ENCODE assay signal across 8 cellular contexts in genomic region chr4:185307136-185307950, GRCh38.
DNase-seq lines count a peak whose midpoint lies in the region; ATAC-seq, FAIRE-seq and TF ChIP-seq lines count a peak whose summit lies in the region.

No MANE protein-coding gene starts in this region.

- no peak overlapping the region for H3K4me2 ChIP-seq in SK-N-SH

- POLR2A ChIA-PET in SK-N-SH (lab: Yijun Ruan, JAX) = no interaction called here
- POLR2A ChIA-PET in activated CD8-positive, alpha-beta T cell treated with anti-CD3 and anti-CD28 coated beads, Interleukin-2, amount 10 ng/mL, durations not matched to agents 7 days and 5 days (lab: Charles Lee) = no interaction called here

- no peaks in the 10 kb centered on the region for H3K36me3 Mint-ChIP-seq in type B pancreatic cell
- H3K36me3 Mint-ChIP-seq in activated CD8-positive, alpha-beta T cell treated with anti-CD3 and anti-CD28 coated beads, Interleukin-2, amount 10 ng/mL, durations not matched to agents 7 days and 5 days (ENCODE audit: low read depth) = peaks cover 2% of the 10 kb centered on the region

- peaks cover 15% of the 10 kb centered on the region for H3K4me1 Mint-ChIP-seq in type B pancreatic cell (ENCODE audit: unreplicated experiment)
- no peaks in the 10 kb centered on the region for H3K4me1 Mint-ChIP-seq in activated CD8-positive, alpha-beta T cell treated with anti-CD3 and anti-CD28 coated beads, Interleukin-2, amount 10 ng/mL, durations not matched to agents 7 days and 5 days (ENCODE audit: low read depth)

- H3F3A ChIP-seq in SK-N-SH (replicated peaks; ENCODE audit: insufficient read depth) = peaks cover 28% of the 10 kb centered on the region

- no peaks in the 10 kb centered on the region for H3K27me3 ChIP-seq in SK-N-SH (ENCODE audit: insufficient read depth)

- peak overlapping the region; percentile 15 for H3K27ac Mint-ChIP-seq in type B pancreatic cell
- no peak overlapping the region for H3K27ac Mint-ChIP-seq in activated CD8-positive, alpha-beta T cell treated with anti-CD3 and anti-CD28 coated beads, Interleukin-2, amount 10 ng/mL, durations not matched to agents 7 days and 5 days

- peaks cover 22 to 38% of the 10 kb centered on the region in 2 experiments for H3K36me3 ChIP-seq in SK-N-SH (replicated peaks in 1 of 2; ENCODE audit: control insufficient read depth in 1 of 2, insufficient read depth in 2 of 2, low read length in 1 of 2)

- peaks cover 0 to 21% of the 10 kb centered on the region in 2 experiments; a peak in 2 of 4 replicates for H3K4me1 ChIP-seq in SK-N-SH (ENCODE audit: control insufficient read depth in 1 of 2, insufficient read depth in 2 of 2, low read depth in 1 of 2, low read length in 1 of 2)

- H3K9me3 ChIP-seq in SK-N-SH = no peaks in the 10 kb centered on the region

- CTCF ChIA-PET in SK-N-SH (lab: Yijun Ruan, JAX) = interaction anchor here (0.5 to 1.9 kb wide), 5 partner anchors 92 to 665 kb away, joined by 3 to 5 read pairs (median 3); no protein-coding TSS in a partner anchor
- CTCF ChIA-PET in activated CD8-positive, alpha-beta T cell treated with anti-CD3 and anti-CD28 coated beads, Interleukin-2, amount 10 ng/mL, durations not matched to agents 7 days and 5 days (lab: Charles Lee) = interaction anchor here (1.1 to 1.7 kb wide), 6 partner anchors 9 to 291 kb away, joined by 3 to 4 read pairs (median 4); no protein-coding TSS in a partner anchor

- H3K9me2 ChIP-seq in SK-N-SH = no peaks in the 10 kb centered on the region

- H3K27me3 Mint-ChIP-seq in type B pancreatic cell = no peaks in the 10 kb centered on the region
- no peaks in the 10 kb centered on the region for H3K27me3 Mint-ChIP-seq in activated CD8-positive, alpha-beta T cell treated with anti-CD3 and anti-CD28 coated beads, Interleukin-2, amount 10 ng/mL, durations not matched to agents 7 days and 5 days (ENCODE audit: low read depth)

- FAIRE-seq in D721Med (lab: Jason Lieb, UNC) = no peak

- H3K79me2 ChIP-seq in SK-N-SH (ENCODE audit: insufficient read depth) = peaks cover 20% of the 10 kb centered on the region; the same call in 1 of the 2 replicates

- H3K9me3 Mint-ChIP-seq in type B pancreatic cell = no peaks in the 10 kb centered on the region
- no peaks in the 10 kb centered on the region for H3K9me3 Mint-ChIP-seq in activated CD8-positive, alpha-beta T cell treated with anti-CD3 and anti-CD28 coated beads, Interleukin-2, amount 10 ng/mL, durations not matched to agents 7 days and 5 days (ENCODE audit: insufficient read depth)

- TF ChIP-seq CTCF in SK-N-SH (IDR thresholded peaks at IDR 0.05) (no peak), type B pancreatic cell (conservative IDR thresholded peaks at IDR 0.05) (no peak), D721Med (IDR thresholded peaks at IDR 0.05; ENCODE audit: insufficient read depth, missing control alignments) (no peak)

- TF ChIP-seq EP300 in SK-N-SH (IDR thresholded peaks at IDR 0.05; ENCODE audit: borderline replicate concordance in 1 of 2, low read depth in 1 of 2, low read length in 1 of 2) = no peak

- H3K4me3 Mint-ChIP-seq in type B pancreatic cell = no peak overlapping the region
- H3K4me3 Mint-ChIP-seq in activated CD8-positive, alpha-beta T cell treated with anti-CD3 and anti-CD28 coated beads, Interleukin-2, amount 10 ng/mL, durations not matched to agents 7 days and 5 days = no peak overlapping the region

- TF ChIP-seq RAD21 in SK-N-SH (IDR thresholded peaks at IDR 0.05; ENCODE audit: low read length) = no peak

- no peak for DNase-seq in SK-N-SH
- peak; percentile 49 for DNase-seq in SK-MEL-5 (ENCODE audit: low read depth, low spot score)
- DNase-seq in type B pancreatic cell (ENCODE audit: extremely low spot score, unreplicated experiment) = no peak
- no peak for DNase-seq in activated CD8-positive, alpha-beta T cell treated with anti-CD3 and anti-CD28 coated beads, Interleukin-2, amount 10 ng/mL, durations not matched to agents 7 days and 5 days
- DNase-seq in D721Med (ENCODE audit: insufficient read length, low spot score) = no peak
- no peak for DNase-seq in NCI-H446 treated with DMSO at 0.1 percent for 48 hours (lab: John Stamatoyannopoulos, UW)

- H3K4me3 ChIP-seq in SK-N-SH (ENCODE audit: low read depth in 2 of 2, low read length in 1 of 2) = no peak overlapping the region

- H3K27ac ChIP-seq in SK-N-SH (ENCODE audit: low read depth in 2 of 2, low read length in 1 of 2) = peak overlapping the region in 1 of 2 experiments; percentile 96; a peak in 2 of 4 replicates

- WGBS in SK-N-SH (ENCODE audit: low lambda C conversion rate) = 77% methylated on average over 5 of the region's 5 CpGs

- in situ Hi-C loops in SK-MEL-5 (cut with HindIII; ENCODE audit: low pct_unique_long_range_greater_than_20kb, low sequenced_read_pairs) = no loop called here

- ATAC-seq in SK-N-SH treated with all-trans-retinoic acid at 6 μM for 48 hours (no peak), HG02943 (IDR thresholded peaks at IDR 0.05; ENCODE audit: low read depth, unreplicated experiment) (peak; percentile 57)
- no peak for ATAC-seq in activated CD8-positive, alpha-beta T cell treated with anti-CD3 and anti-CD28 coated beads, Interleukin-2, amount 10 ng/mL, durations not matched to agents 7 days and 5 days

- H3K9ac ChIP-seq in SK-N-SH = peak overlapping the region; percentile 72

- H4K20me1 ChIP-seq in SK-N-SH (ENCODE audit: insufficient read depth) = no peaks in the 10 kb centered on the region

- H2AFZ ChIP-seq in SK-N-SH (ENCODE audit: low read depth) = no peak overlapping the region

TF ChIP-seq in SK-N-SH, 30 proteins besides CTCF, POLR2A, EP300 and RAD21 (continues in another document):
- TF ChIP-seq REST (IDR thresholded peaks at IDR 0.05; ENCODE audit: low read depth, low read length) (no peak), TCF12 (IDR thresholded peaks at IDR 0.05) (no peak)

TF ChIP-seq in SK-N-SH treated with all-trans-retinoic acid at 6 μM for 48 hours, 23 proteins besides CTCF, POLR2A, EP300 and RAD21 (continues in another document):
- TF ChIP-seq ARNTL (CRISPR knock-in tag; IDR thresholded peaks at IDR 0.05; ENCODE audit: borderline replicate concordance, low read depth) = no peak
- no peak for TF ChIP-seq GLIS3 (CRISPR knock-in tag; IDR thresholded peaks at IDR 0.05)
- TF ChIP-seq ZNF8 (CRISPR knock-in tag; IDR thresholded peaks at IDR 0.05) = no peak
- no peak for TF ChIP-seq PATZ1 (CRISPR knock-in tag; IDR thresholded peaks at IDR 0.05; ENCODE audit: borderline replicate concordance)
- no peak for TF ChIP-seq TOX (CRISPR knock-in tag; IDR thresholded peaks at IDR 0.05; ENCODE audit: borderline replicate concordance)
- no peak for TF ChIP-seq RARB (CRISPR knock-in tag; IDR thresholded peaks at IDR 0.05)
- TF ChIP-seq CSDC2 (CRISPR knock-in tag; IDR thresholded peaks at IDR 0.05) = no peak
- TF ChIP-seq BACH2 (CRISPR knock-in tag; IDR thresholded peaks at IDR 0.05; ENCODE audit: borderline replicate concordance) = no peak
- no peak for TF ChIP-seq OSR1 (CRISPR knock-in tag; IDR thresholded peaks at IDR 0.05)
- TF ChIP-seq PPARA (CRISPR knock-in tag; IDR thresholded peaks at IDR 0.05; ENCODE audit: borderline replicate concordance) = no peak
- TF ChIP-seq TSHZ2 (CRISPR knock-in tag; IDR thresholded peaks at IDR 0.05) = no peak
- TF ChIP-seq SNAI2 (CRISPR knock-in tag; IDR thresholded peaks at IDR 0.05) = no peak
- no peak for TF ChIP-seq ESRRG (CRISPR knock-in tag; IDR thresholded peaks at IDR 0.05)
- no peak for TF ChIP-seq ZC3H10 (CRISPR knock-in tag; IDR thresholded peaks at IDR 0.05)
- TF ChIP-seq ZNF565 (CRISPR knock-in tag; conservative IDR thresholded peaks at IDR 0.05; ENCODE audit: low read depth) = no peak
- TF ChIP-seq ZNF70 (CRISPR knock-in tag; IDR thresholded peaks at IDR 0.05) = no peak
